Comparison of ENCODE assay signal across 25 cellular contexts in the genomic region with DNA sequence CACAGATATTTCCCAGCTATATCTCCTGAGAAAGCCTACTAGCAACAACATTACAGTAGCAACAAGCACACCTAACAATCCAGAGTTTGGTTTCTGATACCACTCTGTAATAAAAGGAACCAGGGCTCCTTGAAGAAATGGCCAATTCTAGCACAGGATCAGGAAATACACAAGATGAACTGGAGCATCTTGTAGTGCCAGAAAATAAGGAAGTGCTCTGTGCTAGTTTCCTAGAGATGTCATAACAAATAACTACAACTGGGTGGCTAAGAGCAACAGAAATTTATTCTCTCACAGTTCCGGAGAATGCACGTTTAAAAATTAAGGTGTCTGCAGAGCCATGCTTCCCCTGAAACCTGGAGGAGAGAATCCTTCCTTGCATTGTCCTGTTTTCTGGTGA.
DNase-seq lines count a peak whose midpoint lies in the region; ATAC-seq, FAIRE-seq and TF ChIP-seq lines count a peak whose summit lies in the region.
"Had no signal": no experiment of that assay in that cellular context is flagged by ENCODE, and none has a peak within 500 bp of the region (broad histone marks: within the 10 kb centered on the region; RNA-seq: fewer than 3 reads in every experiment).

No MANE protein-coding gene starts in this region.

- no peaks in the 10 kb centered on the region for H4K20me1 ChIP-seq in K562 (replicated peaks; ENCODE audit: control insufficient read depth, insufficient read depth, low read length)
- H4K20me1 ChIP-seq: BLaER1 treated with 17β-estradiol and CSF1 and Interleukin-3, amounts not matched to agents 10 nM and 100 nM had no signal

- no peak for TF ChIP-seq CTCF in K562 (IDR thresholded peaks at IDR 0.05 in 2 of 3, conservative IDR thresholded peaks at IDR 0.05 in 1 of 3; ENCODE audit: insufficient read depth in 2 of 3, low read depth in 1 of 3, low read length in 3 of 3)
- no peak for TF ChIP-seq CTCF in GM10248 (IDR thresholded peaks at IDR 0.05; ENCODE audit: control extremely low read depth, extremely low read depth, low read depth, missing control alignments)

- H3K9me1 ChIP-seq in K562 (ENCODE audit: control insufficient read depth, insufficient read depth, low read length) = no peaks in the 10 kb centered on the region

- no peaks in the 10 kb centered on the region for H3K36me3 ChIP-seq in K562 (ENCODE audit: control insufficient read depth, insufficient read depth, low read length)
- H3K36me3 ChIP-seq: BE2C; BLaER1 treated with 17β-estradiol and CSF1 and Interleukin-3, amounts not matched to agents 10 nM and 100 nM; HAP-1 had no signal

- POLR2A ChIA-PET in K562 (lab: Yijun Ruan, JAX) (no interaction called here), GM10248 (lab: Yijun Ruan, JAX) (no interaction called here)

- H3K27ac ChIP-seq in K562 (ENCODE audit: extremely low read depth, low read depth, low read length) = no peak overlapping the region
- H3K27ac ChIP-seq: A549 had no signal

- H3K27me3 ChIP-seq in K562 (ENCODE audit: control insufficient read depth in 2 of 2, insufficient read depth in 2 of 2, low read length in 2 of 2) = no peaks in the 10 kb centered on the region
- H3K27me3 ChIP-seq: BLaER1 treated with 17β-estradiol and CSF1 and Interleukin-3, amounts not matched to agents 10 nM and 100 nM had no signal

- CTCF ChIA-PET in K562 (lab: Yijun Ruan, JAX; ENCODE audit: low intra/inter-chr PET ratio) (no interaction called here), GM10248 (lab: Yijun Ruan, JAX) (no interaction called here)

- no peak overlapping the region for H2AFZ ChIP-seq in K562 (ENCODE audit: low read depth, low read length)

- H3K4me3 ChIP-seq in K562 = no peak overlapping the region
- H3K4me3 ChIP-seq: A549; BLaER1 treated with 17β-estradiol and CSF1 and Interleukin-3, amounts not matched to agents 10 nM and 100 nM; HAP-1 had no signal

- H3K9me3 ChIP-seq in K562 (replicated peaks; ENCODE audit: control insufficient read depth, insufficient read depth, low read depth, low read length) = no peaks in the 10 kb centered on the region
- H3K9me3 ChIP-seq: A549; BE2C; BLaER1 treated with 17β-estradiol and CSF1 and Interleukin-3, amounts not matched to agents 10 nM and 100 nM; HAP-1 had no signal

- no peak overlapping the region for H3K4me2 ChIP-seq in K562 (ENCODE audit: insufficient read depth, low read length)
- H3K4me2 ChIP-seq: A549; BLaER1 treated with 17β-estradiol and CSF1 and Interleukin-3, amounts not matched to agents 10 nM and 100 nM had no signal

- in situ Hi-C loops in K562 (cut with MboI) = no loop called here

- no peak for FAIRE-seq in K562 (lab: Jason Lieb, UNC)
- FAIRE-seq: A549, D721Med, GM18507, H54 had no signal

- no peaks in the 10 kb centered on the region for H3K4me1 ChIP-seq in K562 (replicated peaks in 1 of 2; ENCODE audit: control insufficient read depth in 2 of 2, insufficient read depth in 2 of 2, low read length in 2 of 2)
- H3K4me1 ChIP-seq: A549, BE2C, HAP-1 had no signal

- ATAC-seq in K562 (no peak), GM21737 (IDR thresholded peaks at IDR 0.05; ENCODE audit: unreplicated experiment) (no peak), HG03442 (IDR thresholded peaks at IDR 0.05; ENCODE audit: unreplicated experiment) (no peak)
- ATAC-seq: A549 had no signal

- DNase-seq in SKM-1 treated with dmso at 0.1 percent for 144 hours (lab: John Stamatoyannopoulos, UW; ENCODE audit: unreplicated experiment) (peak; percentile 0), SKM-1 (lab: John Stamatoyannopoulos, UW; ENCODE audit: unreplicated experiment) (no peak), MV-4-11 (lab: John Stamatoyannopoulos, UW) (peak; percentile 39), K562 (ENCODE audit: extremely low read depth in 1 of 4, low spot score in 3 of 4) (no peak), GM10248 (ENCODE audit: extremely low spot score) (no peak)
- DNase-seq: 8988T; ACHN; AML-193; BE2C; CD4-positive, alpha-beta T cell; CD8-positive, alpha-beta memory T cell; DMS 273 treated with DMSO at 0.1 percent for 48 hours; DMS79; EL; GDM1; GOT3; HFFc6 had no signal

- H3K79me2 ChIP-seq in K562 (ENCODE audit: control insufficient read depth, insufficient read depth, low read length) = no peaks in the 10 kb centered on the region

- BruUV-seq in K562 (replicated peaks; lab: Mats Ljungman, UMichigan) = no TSS peak

- no peak for TF ChIP-seq EP300 in K562 (IDR thresholded peaks at IDR 0.05; ENCODE audit: low read length)

- H3K9ac ChIP-seq in K562 (ENCODE audit: insufficient read depth in 1 of 2, low read depth in 2 of 2, low read length in 2 of 2) = no peak overlapping the region
- H3K9ac ChIP-seq: BLaER1 treated with 17β-estradiol and CSF1 and Interleukin-3, amounts not matched to agents 10 nM and 100 nM had no signal

- intact Hi-C loops in K562 (cut with micrococcal nuclease) = no loop called here

- no peak for TF ChIP-seq POLR2A in K562 (conservative IDR thresholded peaks at IDR 0.05)

- TF ChIP-seq RAD21 in K562 (CRISPR knock-in tag; conservative IDR thresholded peaks at IDR 0.05 in 1 of 2, IDR thresholded peaks at IDR 0.05 in 1 of 2) = no peak

- 0% methylated on average over 2 of the region's 2 CpGs for WGBS in K562 (ENCODE audit: insufficient coverage, low coverage, missing lambda C conversion rate)

TF ChIP-seq in K562, 482 proteins besides CTCF, POLR2A, EP300 and RAD21:
- TF ChIP-seq LARP7 (IDR thresholded peaks at IDR 0.05) (no peak), TBL1XR1 (IDR thresholded peaks at IDR 0.05; ENCODE audit: low read length in 2 of 2) (no peak), SPI1 (IDR thresholded peaks at IDR 0.05; ENCODE audit: borderline replicate concordance, low read depth, low read length) (0 out of 2 replicates have a peak, but pooled peaks have one; percentile 27)

Comparison
In these comparisons a context has a peak if more than half of its experiments do, and no peak if none do; other contexts are left out.
1. DNase-seq: peak in SKM-1 treated with dmso at 0.1 percent for 144 hours (single experiment) and MV-4-11 (single experiment); none in SKM-1 (single experiment), K562 (0 of 4) and GM10248 (single experiment).